ENCODE assay signal across 1 cellular context in genomic region chr21:32184485-32184884, GRCh38.
TF ChIP-seq lines count a peak whose summit lies in the region.

No MANE protein-coding gene starts in this region.

TF ChIP-seq in SK-N-SH treated with all-trans-retinoic acid at 6 μM for 48 hours, 23 proteins besides CTCF, POLR2A, EP300 and RAD21 (continued from another document):
- TF ChIP-seq POU6F1 (CRISPR knock-in tag; IDR thresholded peaks at IDR 0.05; ENCODE audit: borderline replicate concordance, low read depth) (no peak), ISL1 (CRISPR knock-in tag; IDR thresholded peaks at IDR 0.05) (no peak), ARNTL (CRISPR knock-in tag; IDR thresholded peaks at IDR 0.05; ENCODE audit: borderline replicate concordance, low read depth) (no peak), TOX (CRISPR knock-in tag; IDR thresholded peaks at IDR 0.05; ENCODE audit: borderline replicate concordance) (no peak), ZFP30 (CRISPR knock-in tag; IDR thresholded peaks at IDR 0.05) (no peak), OSR1 (CRISPR knock-in tag; IDR thresholded peaks at IDR 0.05) (no peak), CSDC2 (CRISPR knock-in tag; IDR thresholded peaks at IDR 0.05) (no peak), GLIS3 (CRISPR knock-in tag; IDR thresholded peaks at IDR 0.05) (no peak), ZNF70 (CRISPR knock-in tag; IDR thresholded peaks at IDR 0.05) (no peak)
- TF ChIP-seq, protein P1, sequence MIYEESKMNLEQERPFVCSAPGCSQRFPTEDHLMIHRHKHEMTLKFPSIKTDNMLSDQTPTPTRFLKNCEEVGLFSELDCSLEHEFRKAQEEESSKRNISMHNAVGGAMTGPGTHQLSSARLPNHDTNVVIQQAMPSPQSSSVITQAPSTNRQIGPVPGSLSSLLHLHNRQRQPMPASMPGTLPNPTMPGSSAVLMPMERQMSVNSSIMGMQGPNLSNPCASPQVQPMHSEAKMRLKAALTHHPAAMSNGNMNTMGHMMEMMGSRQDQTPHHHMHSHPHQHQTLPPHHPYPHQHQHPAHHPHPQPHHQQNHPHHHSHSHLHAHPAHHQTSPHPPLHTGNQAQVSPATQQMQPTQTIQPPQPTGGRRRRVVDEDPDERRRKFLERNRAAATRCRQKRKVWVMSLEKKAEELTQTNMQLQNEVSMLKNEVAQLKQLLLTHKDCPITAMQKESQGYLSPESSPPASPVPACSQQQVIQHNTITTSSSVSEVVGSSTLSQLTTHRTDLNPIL (CRISPR knock-in tag; IDR thresholded peaks at IDR 0.05; ENCODE audit: low read depth) = no peak
